In genomic region chr13:20772401-20773131, GRCh38 we compare ENCODE assay signal across 8 cellular contexts. TPM values are rescaled to one million over a fixed set of nuclear protein-coding genes. Genes with fewer than 3 reads are reported as not detected.
DNase-seq lines count a peak whose midpoint lies in the region; ATAC-seq and TF ChIP-seq lines count a peak whose summit lies in the region.

No MANE protein-coding gene starts in this region.

- peak overlapping the region; percentile 82 for H3K4me3 Mint-ChIP-seq in activated CD4-positive, alpha-beta T cell treated with anti-CD3 and anti-CD28 coated beads, Interleukin-2, amount 10 ng/mL, durations not matched to agents 7 days and 5 days
- H3K4me3 Mint-ChIP-seq in activated CD8-positive, alpha-beta T cell treated with anti-CD3 and anti-CD28 coated beads, Interleukin-2, amount 10 ng/mL, durations not matched to agents 7 days and 5 days, result peak overlapping the region; percentile 96

- no peak for ATAC-seq in activated CD8-positive, alpha-beta T cell treated with anti-CD3 and anti-CD28 coated beads, Interleukin-2, amount 10 ng/mL, durations not matched to agents 7 days and 5 days
- ATAC-seq in GM18517 (IDR thresholded peaks at IDR 0.05; ENCODE audit: unreplicated experiment), result no peak

- intact Hi-C loops in testis (cut with DNase I; ENCODE audit: low total_unique reads), result no loop called here

- no peak for TF ChIP-seq CTCF in testis (IDR thresholded peaks at IDR 0.05)

- no peaks in the 10 kb centered on the region for H3K27me3 Mint-ChIP-seq in activated CD4-positive, alpha-beta T cell treated with anti-CD3 and anti-CD28 coated beads, Interleukin-2, amount 10 ng/mL, durations not matched to agents 7 days and 5 days
- H3K27me3 Mint-ChIP-seq in activated CD8-positive, alpha-beta T cell treated with anti-CD3 and anti-CD28 coated beads, Interleukin-2, amount 10 ng/mL, durations not matched to agents 7 days and 5 days (ENCODE audit: low read depth), result no peaks in the 10 kb centered on the region

- H3K9me3 Mint-ChIP-seq in activated CD4-positive, alpha-beta T cell treated with anti-CD3 and anti-CD28 coated beads, Interleukin-2, amount 10 ng/mL, durations not matched to agents 7 days and 5 days, result peaks cover 29% of the 10 kb centered on the region
- peaks cover 11% of the 10 kb centered on the region for H3K9me3 Mint-ChIP-seq in activated CD8-positive, alpha-beta T cell treated with anti-CD3 and anti-CD28 coated beads, Interleukin-2, amount 10 ng/mL, durations not matched to agents 7 days and 5 days (ENCODE audit: insufficient read depth)

- TF ChIP-seq POLR2A in testis (IDR thresholded peaks at IDR 0.05), result no peak

- WGBS in testis, 2 donors, result 45 to 64% methylated on average over 10 of the region's 10 CpGs

- H3K4me1 Mint-ChIP-seq in activated CD4-positive, alpha-beta T cell treated with anti-CD3 and anti-CD28 coated beads, Interleukin-2, amount 10 ng/mL, durations not matched to agents 7 days and 5 days, result peaks cover 37% of the 10 kb centered on the region
- H3K4me1 Mint-ChIP-seq in activated CD8-positive, alpha-beta T cell treated with anti-CD3 and anti-CD28 coated beads, Interleukin-2, amount 10 ng/mL, durations not matched to agents 7 days and 5 days (ENCODE audit: low read depth), result peaks cover 33% of the 10 kb centered on the region

- DNase-seq in activated CD4-positive, alpha-beta T cell treated with anti-CD3 and anti-CD28 coated beads, Interleukin-2, amount 10 ng/mL, durations not matched to agents 7 days and 5 days, result no peak
- no peak for DNase-seq in activated CD4-positive, alpha-beta T cell treated with anti-CD3 and anti-CD28 coated beads, Interleukin-2, amount 50 U/mL, for 4 hours
- no peak for DNase-seq in activated CD8-positive, alpha-beta T cell treated with anti-CD3 and anti-CD28 coated beads, Interleukin-2, amount 10 ng/mL, durations not matched to agents 7 days and 5 days
- DNase-seq in testis, result no peak
- DNase-seq in NCI-H345 treated with DMSO at 0.1 percent for 48 hours (lab: John Stamatoyannopoulos, UW; ENCODE audit: unreplicated experiment), result no peak
- DNase-seq in NCI-H1436 treated with DMSO at 0.1 percent for 48 hours (lab: John Stamatoyannopoulos, UW), result no peak

- H3K9me3 ChIP-seq in iPS-20b (ENCODE audit: insufficient read depth, low read depth, low read length) (no peaks in the 10 kb centered on the region; the same call in 1 of the 2 replicates), testis (no peaks in the 10 kb centered on the region)

- H3K27me3 ChIP-seq in iPS-20b (ENCODE audit: insufficient read depth, low read length) (no peaks in the 10 kb centered on the region), testis (no peaks in the 10 kb centered on the region)

- H3K36me3 ChIP-seq in iPS-20b (ENCODE audit: insufficient read depth, low read depth, low read length) (no peaks in the 10 kb centered on the region), testis (ENCODE audit: low read depth, missing control alignments) (no peaks in the 10 kb centered on the region)

- peak overlapping the region; percentile 99 for H3K27ac Mint-ChIP-seq in activated CD4-positive, alpha-beta T cell treated with anti-CD3 and anti-CD28 coated beads, Interleukin-2, amount 10 ng/mL, durations not matched to agents 7 days and 5 days
- peak overlapping the region; percentile 99 for H3K27ac Mint-ChIP-seq in activated CD8-positive, alpha-beta T cell treated with anti-CD3 and anti-CD28 coated beads, Interleukin-2, amount 10 ng/mL, durations not matched to agents 7 days and 5 days

- CTCF ChIA-PET in activated CD4-positive, alpha-beta T cell treated with anti-CD3 and anti-CD28 coated beads, Interleukin-2, amount 10 ng/mL, durations not matched to agents 7 days and 5 days (lab: Charles Lee), result interaction anchor here (0.8 kb wide), 1 partner anchor 280 kb away, joined by 4 read pairs; no protein-coding TSS in a partner anchor
- CTCF ChIA-PET in activated CD8-positive, alpha-beta T cell treated with anti-CD3 and anti-CD28 coated beads, Interleukin-2, amount 10 ng/mL, durations not matched to agents 7 days and 5 days (lab: Charles Lee), result interaction anchor here (0.7 to 1.1 kb wide), 2 partner anchors 56 to 59 kb away, joined by 3 read pairs; no protein-coding TSS in a partner anchor

- H3K9ac ChIP-seq in iPS-20b (ENCODE audit: low read depth, low read length), result peak overlapping the region; percentile 95; the same call in 1 of the 2 replicates

- peak overlapping the region; percentile 88 for H3K4me3 ChIP-seq in iPS-20b (ENCODE audit: low read length)
- peak overlapping the region; percentile 77 to 83 for H3K4me3 ChIP-seq in testis

- POLR2A ChIA-PET in activated CD4-positive, alpha-beta T cell treated with anti-CD3 and anti-CD28 coated beads, Interleukin-2, amount 10 ng/mL, durations not matched to agents 7 days and 5 days (lab: Charles Lee), result no interaction called here
- POLR2A ChIA-PET in activated CD8-positive, alpha-beta T cell treated with anti-CD3 and anti-CD28 coated beads, Interleukin-2, amount 10 ng/mL, durations not matched to agents 7 days and 5 days (lab: Charles Lee), result interaction anchor here (0.5 to 2.5 kb wide), 5 partner anchors 10 to 920 kb away, joined by 3 to 8 read pairs (median 4); partner anchors contain the start of gene IL17D

- no peak overlapping the region for H3K27ac ChIP-seq in iPS-20b (ENCODE audit: low read length)
- H3K27ac ChIP-seq in testis, result peak overlapping the region; percentile 7 to 89

- H3K36me3 Mint-ChIP-seq in activated CD4-positive, alpha-beta T cell treated with anti-CD3 and anti-CD28 coated beads, Interleukin-2, amount 10 ng/mL, durations not matched to agents 7 days and 5 days (ENCODE audit: low read depth), result peaks cover 50% of the 10 kb centered on the region
- H3K36me3 Mint-ChIP-seq in activated CD8-positive, alpha-beta T cell treated with anti-CD3 and anti-CD28 coated beads, Interleukin-2, amount 10 ng/mL, durations not matched to agents 7 days and 5 days (ENCODE audit: low read depth), result peaks cover 61% of the 10 kb centered on the region

- H3K4me1 ChIP-seq in iPS-20b (ENCODE audit: insufficient read depth, low read length), result 0 out of 2 replicates have a peak, but pooled peaks cover 6% of the 10 kb centered on the region
- H3K4me1 ChIP-seq in testis, result peaks cover 8% of the 10 kb centered on the region

RNA-seq across cellular contexts. Expression of gene EEF1AKMT1, which starts 1.2 kb away (rescaled TPM):
- total RNA-seq in activated CD4-positive, alpha-beta T cell treated with anti-CD3 and anti-CD28 coated beads, Interleukin-2, amount 10 ng/mL, durations not matched to agents 7 days and 5 days, result 10 to 100 TPM; 10.2 to 10.7 TPM
- 10 to 100 TPM in 1 of 2 experiments, 1 to 10 TPM in 1; 10.0 to 11.2 TPM for total RNA-seq in activated CD8-positive, alpha-beta T cell treated with anti-CD3 and anti-CD28 coated beads, Interleukin-2, amount 10 ng/mL, durations not matched to agents 7 days and 5 days
- total RNA-seq in testis, result 1 to 10 TPM; 5.8 to 7.5 TPM
- 8.0 TPM for polyA plus RNA-seq in testis (ENCODE audit: insufficient read depth, low read depth, low replicate concordance)
